8 cellular contexts compared by ENCODE assay signal in genomic region chr17:28711723-28712036, GRCh38. TPM values are rescaled to one million over a fixed set of nuclear protein-coding genes. Genes with fewer than 3 reads are reported as not detected.
DNase-seq lines count a peak whose midpoint lies in the region; ATAC-seq and TF ChIP-seq lines count a peak whose summit lies in the region.

A gene with protein sequence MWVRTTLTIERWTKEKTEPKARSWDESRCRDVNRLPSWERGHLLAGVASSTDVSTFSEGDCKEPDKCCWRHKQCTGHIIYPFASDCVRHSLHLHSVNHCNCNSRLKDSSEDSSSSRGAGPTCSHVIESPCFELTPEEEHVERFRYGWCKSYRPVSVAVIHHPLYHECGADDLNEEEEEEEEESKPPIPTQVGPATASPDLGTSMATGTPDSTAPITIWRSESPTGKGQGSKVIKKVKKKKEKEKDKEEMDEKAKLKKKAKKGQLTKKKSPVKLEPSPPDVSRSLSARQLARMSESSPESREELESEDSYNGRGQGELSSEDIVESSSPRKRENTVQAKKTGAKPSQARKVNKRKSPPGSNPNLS (minus strand): TSS chr17:28711888. CDS start chr17:28711660, 228 bp downstream.

- H3K9me3 ChIP-seq in hepatocyte (ENCODE audit: low read depth): no peaks in the 10 kb centered on the region

- no peak for DNase-seq in activated T-helper 2 cell treated with anti-CD3 and anti-CD28 coated beads, Interferon-gamma antibody, Interleukin-2, Interleukin-4, amounts not matched to agents 10 μg/mL and 5 μg/mL and 100 μg/mL, durations not matched to agents 14 hours and 24 hours and 36 hours (ENCODE audit: low spot score)
- DNase-seq in hepatocyte (ENCODE audit: low spot score) (peak; percentile 75), NCI-H128 (lab: John Stamatoyannopoulos, UW; ENCODE audit: unreplicated experiment) (no peak), NCI-H1092 treated with DMSO at 0.1 percent for 48 hours (lab: John Stamatoyannopoulos, UW) (no peak)

- H2AFZ ChIP-seq in hepatocyte: peak within 1 kb of the TSS; percentile 30

- ATAC-seq in GM18868 (IDR thresholded peaks at IDR 0.05; ENCODE audit: unreplicated experiment) (peak; percentile 21), HG02981 (IDR thresholded peaks at IDR 0.05; ENCODE audit: unreplicated experiment) (peak; percentile 9), GM18858 (IDR thresholded peaks at IDR 0.05; ENCODE audit: unreplicated experiment) (no peak)
- ATAC-seq in stimulated activated memory B cell treated with anti-CD40 and anti-IgM and Interleukin-4, amounts not matched to agents 10 μg/mL and 1 μg/mL and 100 μg/mL, for 72 hours: peak; percentile 44

- peaks cover 28% of the 10 kb centered on the region for H3K4me1 ChIP-seq in hepatocyte (ENCODE audit: insufficient read depth)

- H4K20me1 ChIP-seq in hepatocyte (ENCODE audit: insufficient read depth, poor library complexity, severe bottlenecking): peaks cover 4% of the 10 kb centered on the region

- intact Hi-C loops in activated T-helper 2 cell treated with anti-CD3 and anti-CD28 coated beads, Interferon-gamma antibody, Interleukin-2, Interleukin-4, amounts not matched to agents 10 μg/mL and 5 μg/mL and 100 μg/mL, durations not matched to agents 14 hours and 24 hours and 36 hours (cut with micrococcal nuclease): loop anchor here (5.0 kb wide), 1 partner anchor 49 kb away; the partner anchor contains the start of genes SDF2 and SUPT6H

- WGBS in hepatocyte (ENCODE audit: low lambda C conversion rate, missing lambda C conversion rate): 4% methylated on average over 16 of the region's 20 CpGs

- H3K79me2 ChIP-seq in hepatocyte: peaks cover 25% of the 10 kb centered on the region

- H3K27ac ChIP-seq in hepatocyte: peak within 1 kb of the TSS; percentile 97

- H3K9me3 Mint-ChIP-seq in activated T-helper 2 cell treated with anti-CD3 and anti-CD28 coated beads, Interferon-gamma antibody, Interleukin-2, Interleukin-4, amounts not matched to agents 10 μg/mL and 5 μg/mL and 100 μg/mL, durations not matched to agents 14 hours and 24 hours and 36 hours: no peaks in the 10 kb centered on the region
- no peaks in the 10 kb centered on the region for H3K9me3 Mint-ChIP-seq in stimulated activated memory B cell treated with anti-CD40 and anti-IgM and Interleukin-4, amounts not matched to agents 10 μg/mL and 1 μg/mL and 100 μg/mL, for 72 hours

- H3K4me2 ChIP-seq in hepatocyte: peak within 1 kb of the TSS; percentile 85

- H3K27ac Mint-ChIP-seq in activated T-helper 2 cell treated with anti-CD3 and anti-CD28 coated beads, Interferon-gamma antibody, Interleukin-2, Interleukin-4, amounts not matched to agents 10 μg/mL and 5 μg/mL and 100 μg/mL, durations not matched to agents 14 hours and 24 hours and 36 hours: peak within 1 kb of the TSS; percentile 96
- H3K27ac Mint-ChIP-seq in stimulated activated memory B cell treated with anti-CD40 and anti-IgM and Interleukin-4, amounts not matched to agents 10 μg/mL and 1 μg/mL and 100 μg/mL, for 72 hours: peak within 1 kb of the TSS; percentile 93

- H3K4me3 Mint-ChIP-seq in activated T-helper 2 cell treated with anti-CD3 and anti-CD28 coated beads, Interferon-gamma antibody, Interleukin-2, Interleukin-4, amounts not matched to agents 10 μg/mL and 5 μg/mL and 100 μg/mL, durations not matched to agents 14 hours and 24 hours and 36 hours (ENCODE audit: low read depth): peak within 1 kb of the TSS; percentile 88
- peak within 1 kb of the TSS; percentile 87 for H3K4me3 Mint-ChIP-seq in stimulated activated memory B cell treated with anti-CD40 and anti-IgM and Interleukin-4, amounts not matched to agents 10 μg/mL and 1 μg/mL and 100 μg/mL, for 72 hours

- H3K27me3 ChIP-seq in hepatocyte: no peaks in the 10 kb centered on the region

- peak within 1 kb of the TSS; percentile 34 for H3K4me3 ChIP-seq in hepatocyte

- no peaks in the 10 kb centered on the region for H3K9me2 ChIP-seq in hepatocyte (replicated peaks; ENCODE audit: insufficient read depth)

- H3K4me1 Mint-ChIP-seq in activated T-helper 2 cell treated with anti-CD3 and anti-CD28 coated beads, Interferon-gamma antibody, Interleukin-2, Interleukin-4, amounts not matched to agents 10 μg/mL and 5 μg/mL and 100 μg/mL, durations not matched to agents 14 hours and 24 hours and 36 hours (ENCODE audit: low read depth): peaks cover 7% of the 10 kb centered on the region
- peaks cover 37% of the 10 kb centered on the region for H3K4me1 Mint-ChIP-seq in stimulated activated memory B cell treated with anti-CD40 and anti-IgM and Interleukin-4, amounts not matched to agents 10 μg/mL and 1 μg/mL and 100 μg/mL, for 72 hours

- H3K36me3 Mint-ChIP-seq in activated T-helper 2 cell treated with anti-CD3 and anti-CD28 coated beads, Interferon-gamma antibody, Interleukin-2, Interleukin-4, amounts not matched to agents 10 μg/mL and 5 μg/mL and 100 μg/mL, durations not matched to agents 14 hours and 24 hours and 36 hours (ENCODE audit: low read depth): no peaks in the 10 kb centered on the region
- H3K36me3 Mint-ChIP-seq in stimulated activated memory B cell treated with anti-CD40 and anti-IgM and Interleukin-4, amounts not matched to agents 10 μg/mL and 1 μg/mL and 100 μg/mL, for 72 hours: no peaks in the 10 kb centered on the region

- peaks cover 6% of the 10 kb centered on the region for H3K27me3 Mint-ChIP-seq in activated T-helper 2 cell treated with anti-CD3 and anti-CD28 coated beads, Interferon-gamma antibody, Interleukin-2, Interleukin-4, amounts not matched to agents 10 μg/mL and 5 μg/mL and 100 μg/mL, durations not matched to agents 14 hours and 24 hours and 36 hours (ENCODE audit: low read depth)
- H3K27me3 Mint-ChIP-seq in stimulated activated memory B cell treated with anti-CD40 and anti-IgM and Interleukin-4, amounts not matched to agents 10 μg/mL and 1 μg/mL and 100 μg/mL, for 72 hours: peaks cover 17% of the 10 kb centered on the region

- H3K36me3 ChIP-seq in hepatocyte (replicated peaks; ENCODE audit: insufficient read depth, low read depth): no peaks in the 10 kb centered on the region

- no peak for TF ChIP-seq CTCF in hepatocyte (IDR thresholded peaks at IDR 0.05; ENCODE audit: poor library complexity)

RNA-seq across cellular contexts. Expression of the gene that starts here (rescaled TPM):
- 7.0 and 7.7 TPM in 2 replicates for total RNA-seq in activated T-helper 2 cell treated with anti-CD3 and anti-CD28 coated beads, Interferon-gamma antibody, Interleukin-2, Interleukin-4, amounts not matched to agents 10 μg/mL and 5 μg/mL and 100 μg/mL, durations not matched to agents 14 hours and 24 hours and 36 hours
- 3.9 and 4.4 TPM in 2 replicates for total RNA-seq in hepatocyte
- 1.1 and 1.8 TPM in 2 replicates for polyA plus RNA-seq in hepatocyte
